ENCODE assay signal across 20 cellular contexts in genomic region chr19:30144242-30144758, GRCh38.
"Had no signal": no experiment of that assay in that cellular context is flagged by ENCODE, and none has a peak within 500 bp of the region (broad histone marks: within the 10 kb centered on the region; RNA-seq: fewer than 3 reads in every experiment).

No MANE protein-coding gene starts in this region.

- H3K27me3 ChIP-seq: breast epithelium, esophagus squamous epithelium, tibial artery had no signal

- H3K9me3 ChIP-seq: esophagus squamous epithelium, gastroesophageal sphincter, pancreas, tibial artery had no signal

- H3K4me1 ChIP-seq: breast epithelium, esophagus squamous epithelium, gastroesophageal sphincter, pancreas, tibial artery had no signal

- ATAC-seq: activated T-cell treated with anti-CD3 and anti-CD28 coated beads, Interleukin-2, amount 50 U/mL, for 4 hours; gastroesophageal sphincter; pancreas; right cardiac atrium; stimulated activated naive CD8-positive, alpha-beta T cell treated with anti-CD3 and anti-CD28 coated beads, Interleukin-15, amount 100 ng/mL, for 72 hours had no signal

- H3K27ac ChIP-seq: breast epithelium, coronary artery, esophagus squamous epithelium, gastroesophageal sphincter, pancreas, tibial artery had no signal

- DNase-seq: activated CD4-positive, alpha-beta T cell treated with anti-CD3 and anti-CD28 coated beads for 4 hours; activated CD4-positive, alpha-beta T cell treated with anti-CD3 and anti-CD28 coated beads, Interleukin-2, amount 50 U/mL, for 48 hours; activated CD4-positive, CD25-positive, alpha-beta regulatory T cell; activated CD8-positive, alpha-beta memory T cell treated with anti-CD3 and anti-CD28 coated beads, Interleukin-2, amount 50 U/mL, for 48 hours; activated naive CD4-positive, alpha-beta T cell treated with anti-CD3 and anti-CD28 coated beads for 36 hours; activated naive CD8-positive, alpha-beta T cell treated with anti-CD3 and anti-CD28 coated beads, Interleukin-2, amount 10 ng/mL, durations not matched to agents 7 days and 5 days; activated T-cell treated with anti-CD3 and anti-CD28 coated beads, Interleukin-2, amount 50 U/mL, for 4 hours; amniotic stem cell; endodermal cell; esophagus squamous epithelium; head of caudate nucleus; hypothalamus; pancreas; right cardiac atrium; stimulated activated CD4-positive, alpha-beta T cell treated with anti-CD3 and anti-CD28 coated beads, Interleukin-12 subunit alpha, Interleukin-12 subunit beta, amount 100 ng/mL, for 4 hours; stimulated activated naive CD8-positive, alpha-beta T cell treated with anti-CD3 and anti-CD28 coated beads, Interleukin-15, amount 100 ng/mL, for 72 hours; tibial artery had no signal

- H3K36me3 ChIP-seq: breast epithelium, esophagus squamous epithelium, gastroesophageal sphincter, pancreas, tibial artery had no signal

- H3K4me3 ChIP-seq: breast epithelium, coronary artery, esophagus squamous epithelium, gastroesophageal sphincter, pancreas, tibial artery had no signal
